ENCODE assay signal across 8 cellular contexts in genomic region chr19:46413262-46414031, GRCh38. TPM values are rescaled to one million over a fixed set of nuclear protein-coding genes. Genes with fewer than 3 reads are reported as not detected.
A peak's percentile ranks its signal among the peaks of the same experiment; 100 is the strongest.
DNase-seq lines count a peak whose midpoint lies in the region; ATAC-seq, FAIRE-seq and TF ChIP-seq lines count a peak whose summit lies in the region.

Gene CCDC8 (minus strand): TSS chr19:46413564. CDS start chr19:46412810, 754 bp downstream.

- H3K36me3 ChIP-seq in SJCRH30 (peaks cover 9% of the 10 kb centered on the region), ovary (no peaks in the 10 kb centered on the region), small intestine (ENCODE audit: control insufficient read depth in 2 of 2, insufficient read depth in 2 of 2, low read length in 2 of 2) (no peaks in the 10 kb centered on the region)

- peak in 1 of 3 donors; percentile 15 for TF ChIP-seq CTCF in ovary (IDR thresholded peaks at IDR 0.05)

- H3K9me3 ChIP-seq in SJCRH30 (replicated peaks) = no peaks in the 10 kb centered on the region
- H3K9me3 ChIP-seq in ovary = no peaks in the 10 kb centered on the region
- no peaks in the 10 kb centered on the region for H3K9me3 ChIP-seq in small intestine (ENCODE audit: control insufficient read depth, low read depth)

- TF ChIP-seq POLR2A in ovary (IDR thresholded peaks at IDR 0.05) = peak; percentile 93

- H3K27ac ChIP-seq in SJCRH30 = peak within 1 kb of the TSS; percentile 80
- peak within 1 kb of the TSS; percentile 46 to 84 for H3K27ac ChIP-seq in ovary
- H3K27ac ChIP-seq in small intestine (ENCODE audit: low read depth in 1 of 2, low read length in 1 of 2) = no peak within 1 kb of the TSS

- FAIRE-seq in small intestine (lab: Jason Lieb, UNC) = no peak

- DNase-seq in DMS79 treated with DMSO at 0.1 percent for 48 hours (lab: John Stamatoyannopoulos, UW) (peak; percentile 59), SJCRH30 (peak; percentile 98), Right ventricle myocardium superior (peak; percentile 90), ovary (peak; percentile 96 to 98 (median 97)), activated T-cell treated with anti-CD3 and anti-CD28 coated beads for 4 hours (no peak), small intestine (no peak)
- no peak for DNase-seq in stimulated activated naive CD4-positive, alpha-beta T cell treated with Interleukin-2 at 50 U/mL for 16 hours (lab: John Stamatoyannopoulos, UW)

- ATAC-seq in Right ventricle myocardium superior (ENCODE audit: poor library complexity) (peak; percentile 91), HG02610 (IDR thresholded peaks at IDR 0.05; ENCODE audit: unreplicated experiment) (no peak)

- 4 to 8% (median 4%) methylated on average over 40 to 46 of the region's 46 CpGs for WGBS in ovary, 3 donors
- 16 to 22% (median 19%) methylated on average over 45 to 46 of the region's 46 CpGs for WGBS in small intestine, 3 donors

- intact Hi-C loops in Right ventricle myocardium superior (cut with DNase I) (no loop called here), ovary (cut with DNase I) (no loop called here)

- TF ChIP-seq EP300 in ovary (IDR thresholded peaks at IDR 0.05) = no peak

- H3K4me1 ChIP-seq in SJCRH30 (peaks cover 8% of the 10 kb centered on the region; the same call in 1 of the 2 replicates), ovary (ENCODE audit: insufficient read depth) (peaks cover 8% of the 10 kb centered on the region), small intestine (ENCODE audit: control insufficient read depth in 2 of 2, insufficient read depth in 1 of 2, low read depth in 1 of 2, low read length in 1 of 2) (no peaks in the 10 kb centered on the region)

- H3K4me3 ChIP-seq in SJCRH30 (peak within 1 kb of the TSS; percentile 77), ovary (peak within 1 kb of the TSS; percentile 64), small intestine (ENCODE audit: low read depth in 1 of 2, low read length in 2 of 2) (peak within 1 kb of the TSS in 1 of 2 donors; percentile 9)

- H3K27me3 ChIP-seq in SJCRH30 (no peaks in the 10 kb centered on the region), ovary (no peaks in the 10 kb centered on the region), small intestine (ENCODE audit: control insufficient read depth in 2 of 2, insufficient read depth in 2 of 2, low read length in 2 of 2) (peaks cover 12 to 18% of the 10 kb centered on the region in 2 donors)

RNA-seq across cellular contexts. Expression of gene CCDC8, which starts in this region (rescaled TPM):
- total RNA-seq in SJCRH30 (2014; rRNA removed; shearing (Covaris generic)) = 39.7 and 41.8 TPM in 2 replicates
- total RNA-seq in Right ventricle myocardium superior (28.1 TPM), ovary (10 to 100 TPM; 29.3 to 82.6 (median 67.9) TPM)
- polyA plus RNA-seq in ovary (10 to 100 TPM; 20.1 to 35.7 TPM), small intestine (1 to 10 TPM in 2 of 3 donors, not detected in 1; 1.1 to 2.0 TPM)

Comparison
In these comparisons a context has a peak if more than half of its experiments do, and no peak if none do; other contexts are left out.
1. RNA of gene CCDC8 (polyA plus RNA-seq): 20.1 to 35.7 TPM in ovary; 1.1 to 2.0 TPM in small intestine; every median in the first group is over 4 times any median in the second.
2. DNase-seq: peak in DMS79 treated with DMSO at 0.1 percent for 48 hours (single experiment), SJCRH30 (2 of 2), Right ventricle myocardium superior (single experiment) and ovary (5 of 5); none in activated T-cell treated with anti-CD3 and anti-CD28 coated beads for 4 hours (single experiment), stimulated activated naive CD4-positive, alpha-beta T cell treated with Interleukin-2 at 50 U/mL for 16 hours (single experiment) and small intestine (single experiment).
3. H3K27ac ChIP-seq: peak in SJCRH30 (single experiment) and ovary (2 of 2); none in small intestine (0 of 2).